In genomic region chrX:37455381-37455780, GRCh38 we compare ENCODE assay signal across 1 cellular context.
TF ChIP-seq lines count a peak whose summit lies in the region.

No MANE protein-coding gene starts in this region.

TF ChIP-seq in endothelial cell of umbilical vein, 7 proteins besides CTCF, POLR2A, EP300 and RAD21:
- no peak for TF ChIP-seq FOS (IDR thresholded peaks at IDR 0.05; ENCODE audit: borderline replicate concordance, insufficient read depth, low read length)
TF ChIP-seq in endothelial cell of umbilical vein: peak in this region for 0.
